34 cellular contexts compared by ENCODE assay signal in genomic region chr17:61505846-61506627, GRCh38. TPM values are rescaled to one million over a fixed set of nuclear protein-coding genes. Genes with fewer than 3 reads are reported as not detected.
"Had no signal": no experiment of that assay in that cellular context is flagged by ENCODE, and none has a peak within 500 bp of the region (broad histone marks: within the 10 kb centered on the region; RNA-seq: fewer than 3 reads in every experiment).

No MANE protein-coding gene starts in this region.

- H3K9me3 ChIP-seq: heart left ventricle, left ventricle myocardium inferior, neutrophil, thyroid gland, upper lobe of right lung had no signal

- H3K36me3 ChIP-seq: brain microvascular endothelial cell, heart left ventricle, left ventricle myocardium inferior, neutrophil, thyroid gland, upper lobe of right lung, WERI-Rb-1 had no signal

- DNase-seq: activated CD4-positive, alpha-beta memory T cell treated with anti-CD3 and anti-CD28 coated beads, Interleukin-2, amount 10 ng/mL, durations not matched to agents 7 days and 5 days; activated CD4-positive, alpha-beta T cell treated with anti-CD3 and anti-CD28 coated beads, Interleukin-2, amount 10 ng/mL, durations not matched to agents 24 days and 14 days; activated CD8-positive, alpha-beta memory T cell treated with anti-CD3 and anti-CD28 coated beads, Interleukin-2, amount 50 U/mL, for 48 hours; activated gamma-delta T cell treated with Interleukin-2 at 50 U/mL for 16 hours; activated naive CD4-positive, alpha-beta T cell treated with anti-CD3 and anti-CD28 coated beads, Interleukin-2, amount 50 U/mL, for 16 hours; activated T-cell treated with anti-CD3 and anti-CD28 coated beads, Interleukin-2, amount 50 U/mL, for 4 hours; amniotic stem cell; brain microvascular endothelial cell; endodermal cell; foreskin fibroblast; heart left ventricle; kidney glomerular epithelial cell; left ventricle myocardium inferior; naive B cell; nephron progenitor cell; stimulated activated CD4-positive, alpha-beta T cell treated with anti-CD3 and anti-CD28 coated beads, Interleukin-12 subunit alpha, Interleukin-12 subunit beta, amount 100 ng/mL, for 4 hours; stimulated activated CD4-positive, alpha-beta T cell treated with anti-CD3 and anti-CD28 coated beads, Interleukin-4, amount 100 ng/mL, for 24 hours; stimulated activated naive CD8-positive, alpha-beta T cell treated with anti-CD3 and anti-CD28 coated beads, Interleukin-15, amount 100 ng/mL, for 72 hours; T-helper 1 cell; thyroid gland; upper lobe of right lung; WERI-Rb-1 had no signal

- H3K9me3 Mint-ChIP-seq: activated CD4-positive, alpha-beta memory T cell treated with anti-CD3 and anti-CD28 coated beads, Interleukin-2, amount 10 ng/mL, durations not matched to agents 7 days and 5 days; activated CD4-positive, alpha-beta T cell treated with anti-CD3 and anti-CD28 coated beads, Interleukin-2, amount 10 ng/mL, durations not matched to agents 24 days and 14 days; activated T-cell treated with anti-CD3 and anti-CD28 coated beads, Interleukin-2, amount 50 U/mL, for 4 hours; activated T-helper 17 cell treated with anti-CD3 and anti-CD28 coated beads, Interleukin-2, amount 50 U/mL, for 72 hours; endodermal cell; naive B cell; stimulated activated effector memory CD8-positive, alpha-beta T cell treated with anti-CD3 and anti-CD28 coated beads, Interleukin-12 subunit alpha, Interleukin-12 subunit beta, amount 100 ng/mL, for 72 hours; stimulated activated naive CD8-positive, alpha-beta T cell treated with anti-CD3 and anti-CD28 coated beads, Interleukin-15, amount 100 ng/mL, for 72 hours; T-helper 2 cell treated with Interferon-gamma antibody and Interleukin-4, amounts not matched to agents 5 μg/mL and 100 μg/mL, for 36 hours had no signal

- H3K36me3 Mint-ChIP-seq: naive B cell had no signal

- H3K4me1 Mint-ChIP-seq: activated T-helper 17 cell treated with anti-CD3 and anti-CD28 coated beads, Interleukin-2, amount 50 U/mL, for 72 hours; endodermal cell; naive B cell; stimulated activated effector memory CD8-positive, alpha-beta T cell treated with anti-CD3 and anti-CD28 coated beads, Interleukin-12 subunit alpha, Interleukin-12 subunit beta, amount 100 ng/mL, for 72 hours; stimulated activated naive CD8-positive, alpha-beta T cell treated with anti-CD3 and anti-CD28 coated beads, Interleukin-15, amount 100 ng/mL, for 72 hours had no signal

- H3K4me1 ChIP-seq: heart left ventricle, left ventricle myocardium inferior, thyroid gland, upper lobe of right lung had no signal

- H3K27ac ChIP-seq: brain microvascular endothelial cell, heart left ventricle, left ventricle myocardium inferior, neutrophil, skin epidermis, thyroid gland, upper lobe of right lung, WERI-Rb-1 had no signal

- ATAC-seq: activated CD4-positive, CD25-positive, alpha-beta regulatory T cell treated with anti-CD3 and anti-CD28 coated beads, Interleukin-2, amount 50 U/mL, for 24 hours; activated T-cell treated with anti-CD3 and anti-CD28 coated beads, Interleukin-2, amount 50 U/mL, for 4 hours; activated T-helper 17 cell treated with anti-CD3 and anti-CD28 coated beads, Interleukin-2, amount 50 U/mL, for 72 hours; esophagus mucosa; heart left ventricle; sciatic nerve; stimulated activated effector memory CD8-positive, alpha-beta T cell treated with anti-CD3 and anti-CD28 coated beads, Interleukin-12 subunit alpha, Interleukin-12 subunit beta, amount 100 ng/mL, for 72 hours; stimulated activated naive CD8-positive, alpha-beta T cell treated with anti-CD3 and anti-CD28 coated beads, Interleukin-15, amount 100 ng/mL, for 72 hours; upper lobe of right lung had no signal

- H3K27ac Mint-ChIP-seq: activated CD4-positive, alpha-beta memory T cell treated with anti-CD3 and anti-CD28 coated beads, Interleukin-2, amount 10 ng/mL, durations not matched to agents 7 days and 5 days; activated CD4-positive, alpha-beta T cell treated with anti-CD3 and anti-CD28 coated beads, Interleukin-2, amount 10 ng/mL, durations not matched to agents 24 days and 14 days; activated T-helper 17 cell treated with anti-CD3 and anti-CD28 coated beads, Interleukin-2, amount 50 U/mL, for 72 hours; endodermal cell; naive B cell; nephron progenitor cell; stimulated activated effector memory CD8-positive, alpha-beta T cell treated with anti-CD3 and anti-CD28 coated beads, Interleukin-12 subunit alpha, Interleukin-12 subunit beta, amount 100 ng/mL, for 72 hours; stimulated activated naive CD8-positive, alpha-beta T cell treated with anti-CD3 and anti-CD28 coated beads, Interleukin-15, amount 100 ng/mL, for 72 hours; T-helper 2 cell treated with Interferon-gamma antibody and Interleukin-4, amounts not matched to agents 5 μg/mL and 100 μg/mL, for 36 hours had no signal

- H3K27me3 ChIP-seq: thyroid gland, upper lobe of right lung had no signal

- H3K4me3 Mint-ChIP-seq: activated CD4-positive, alpha-beta memory T cell treated with anti-CD3 and anti-CD28 coated beads, Interleukin-2, amount 10 ng/mL, durations not matched to agents 7 days and 5 days; activated CD4-positive, alpha-beta T cell treated with anti-CD3 and anti-CD28 coated beads, Interleukin-2, amount 10 ng/mL, durations not matched to agents 24 days and 14 days; activated T-cell treated with anti-CD3 and anti-CD28 coated beads, Interleukin-2, amount 50 U/mL, for 4 hours; activated T-helper 17 cell treated with anti-CD3 and anti-CD28 coated beads, Interleukin-2, amount 50 U/mL, for 72 hours; endodermal cell; naive B cell; nephron progenitor cell; stimulated activated effector memory CD8-positive, alpha-beta T cell treated with anti-CD3 and anti-CD28 coated beads, Interleukin-12 subunit alpha, Interleukin-12 subunit beta, amount 100 ng/mL, for 72 hours; stimulated activated naive CD8-positive, alpha-beta T cell treated with anti-CD3 and anti-CD28 coated beads, Interleukin-15, amount 100 ng/mL, for 72 hours; T-helper 2 cell treated with Interferon-gamma antibody and Interleukin-4, amounts not matched to agents 5 μg/mL and 100 μg/mL, for 36 hours had no signal

- H3K4me3 ChIP-seq: heart left ventricle, left ventricle myocardium inferior, lung, skin epidermis, thyroid gland, upper lobe of right lung had no signal

RNA-seq across cellular contexts. Expression of gene TBX4, which starts 53.8 kb away (rescaled TPM):
- total RNA-seq: activated CD4-positive, alpha-beta memory T cell treated with anti-CD3 and anti-CD28 coated beads, Interleukin-2, amount 10 ng/mL, durations not matched to agents 7 days and 5 days; activated CD4-positive, alpha-beta T cell treated with anti-CD3 and anti-CD28 coated beads, Interleukin-2, amount 10 ng/mL, durations not matched to agents 24 days and 14 days; activated T-cell treated with anti-CD3 and anti-CD28 coated beads, Interleukin-2, amount 50 U/mL, for 4 hours; activated T-helper 17 cell treated with anti-CD3 and anti-CD28 coated beads, Interleukin-2, amount 50 U/mL, for 72 hours; chondrocyte; endodermal cell; esophagus mucosa; left ventricle myocardium inferior; osteocyte; renal cortical epithelial cell; sciatic nerve had no signal
